9 cellular contexts compared by ENCODE assay signal in genomic region chr2:172438064-172438421, GRCh38. TPM values are rescaled to one million over a fixed set of nuclear protein-coding genes. Genes with fewer than 3 reads are reported as not detected.
DNase-seq lines count a peak whose midpoint lies in the region; ATAC-seq and TF ChIP-seq lines count a peak whose summit lies in the region.
"Had no signal": no experiment of that assay in that cellular context is flagged by ENCODE, and none has a peak within 500 bp of the region (broad histone marks: within the 10 kb centered on the region; RNA-seq: fewer than 3 reads in every experiment).

No MANE protein-coding gene starts in this region.

- H3K9me3 ChIP-seq in OCI-LY7 (ENCODE audit: low read length) (no peaks in the 10 kb centered on the region), colonic mucosa (no peaks in the 10 kb centered on the region), tibial nerve (no peaks in the 10 kb centered on the region), endodermal cell (ENCODE audit: control insufficient read depth, low read length) (no peaks in the 10 kb centered on the region)
- H3K9me3 ChIP-seq: SJSA1 had no signal

- H3K9me3 Mint-ChIP-seq in endodermal cell = no peaks in the 10 kb centered on the region

- no peak overlapping the region for H3K9ac ChIP-seq in colonic mucosa (ENCODE audit: low read depth in 2 of 2, low read length in 2 of 2)
- no peak overlapping the region for H3K9ac ChIP-seq in endodermal cell (ENCODE audit: extremely low read depth, low read length, poor library complexity, severe bottlenecking)

- no peaks in the 10 kb centered on the region for H4K20me1 ChIP-seq in OCI-LY7 (ENCODE audit: insufficient read depth, low read length)

- TF ChIP-seq POLR2A in tibial nerve (IDR thresholded peaks at IDR 0.05) = no peak

- no peaks in the 10 kb centered on the region for H3K36me3 ChIP-seq in OCI-LY7 (ENCODE audit: insufficient read depth, low read length)
- H3K36me3 ChIP-seq in colonic mucosa = no peaks in the 10 kb centered on the region
- no peaks in the 10 kb centered on the region for H3K36me3 ChIP-seq in tibial nerve
- no peaks in the 10 kb centered on the region for H3K36me3 ChIP-seq in endodermal cell (ENCODE audit: control insufficient read depth, insufficient read depth, low read length)
- H3K36me3 ChIP-seq: SJSA1 had no signal

- H3K27ac ChIP-seq in OCI-LY7 (ENCODE audit: low read depth, low read length, poor library complexity, severe bottlenecking) (no peak overlapping the region), colonic mucosa (peak overlapping the region; percentile 87), tibial nerve (peak overlapping the region in 3 of 4 donors; percentile 25 to 86 (median 72)), endodermal cell (ENCODE audit: low read depth, low read length) (no peak overlapping the region)

- CTCF ChIA-PET in OCI-LY7 (lab: Charles Lee; ENCODE audit: unreplicated experiment) = interaction anchor here (0.8 kb wide), 1 partner anchor 24 kb away, joined by 3 read pairs; no protein-coding TSS in a partner anchor

- H3K79me2 ChIP-seq in OCI-LY7 (ENCODE audit: insufficient read depth, low read depth, low read length) = no peaks in the 10 kb centered on the region

- peaks cover 59% of the 10 kb centered on the region for H3K4me1 Mint-ChIP-seq in endodermal cell

- no peak for ATAC-seq in Right ventricle myocardium inferior

- no peak for TF ChIP-seq EP300 in tibial nerve (IDR thresholded peaks at IDR 0.05)

- POLR2A ChIA-PET in OCI-LY7 (lab: Charles Lee) = no interaction called here

- DNase-seq in activated gamma-delta T cell treated with anti-CD3 and anti-CD28 coated beads, Interleukin-2, amount 50 U/mL, for 16 hours (ENCODE audit: low read depth) = peak; percentile 38
- DNase-seq in activated gamma-delta T cell (lab: John Stamatoyannopoulos, UW) (no peak), OCI-LY7 (ENCODE audit: low spot score) (no peak), colonic mucosa (no peak), tibial nerve (ENCODE audit: low spot score in 2 of 2) (no peak), posterior cingulate gyrus (no peak), Right ventricle myocardium inferior (ENCODE audit: missing footprints) (no peak), endodermal cell (no peak)

- H3K27me3 ChIP-seq in colonic mucosa (no peaks in the 10 kb centered on the region), tibial nerve (no peaks in the 10 kb centered on the region), endodermal cell (ENCODE audit: control insufficient read depth, insufficient read depth, low read length, poor library complexity, severe bottlenecking) (no peaks in the 10 kb centered on the region)
- H3K27me3 ChIP-seq: SJSA1 had no signal

- no peaks in the 10 kb centered on the region for H3K9me2 ChIP-seq in OCI-LY7 (ENCODE audit: insufficient read depth, low read length)

- peaks cover 2% of the 10 kb centered on the region for H3K36me3 Mint-ChIP-seq in endodermal cell (ENCODE audit: low read depth)

- peak overlapping the region; percentile 36 for H3K4me3 ChIP-seq in OCI-LY7 (ENCODE audit: low read depth, low read length, poor library complexity, severe bottlenecking)
- H3K4me3 ChIP-seq in colonic mucosa = no peak overlapping the region
- peak overlapping the region in 1 of 4 donors; percentile 7 for H3K4me3 ChIP-seq in tibial nerve
- H3K4me3 ChIP-seq in endodermal cell (ENCODE audit: low read length) = no peak overlapping the region
- H3K4me3 ChIP-seq: SJSA1 had no signal

- TF ChIP-seq CTCF in OCI-LY7 (conservative IDR thresholded peaks at IDR 0.05; ENCODE audit: low read length) (no peak), colonic mucosa (IDR thresholded peaks at IDR 0.05) (no peak), tibial nerve (IDR thresholded peaks at IDR 0.05) (no peak), endodermal cell (conservative IDR thresholded peaks at IDR 0.05) (no peak)

- H3K4me3 Mint-ChIP-seq in endodermal cell = no peak overlapping the region

- BruUV-seq in OCI-LY7 (replicated peaks; lab: Mats Ljungman, UMichigan) = no TSS peak

- H3K4me1 ChIP-seq in OCI-LY7 (ENCODE audit: insufficient read depth, low read length, poor library complexity, severe bottlenecking) = peaks cover 11% of the 10 kb centered on the region
- H3K4me1 ChIP-seq in colonic mucosa = peaks cover 19% of the 10 kb centered on the region
- peaks cover 0 to 94% (median 61%) of the 10 kb centered on the region in 4 donors for H3K4me1 ChIP-seq in tibial nerve
- peaks cover 21% of the 10 kb centered on the region for H3K4me1 ChIP-seq in endodermal cell (ENCODE audit: control insufficient read depth, insufficient read depth, low read length)

- H3K4me2 ChIP-seq in OCI-LY7 (ENCODE audit: low read length) = peak overlapping the region; percentile 69

- H2AFZ ChIP-seq in OCI-LY7 (ENCODE audit: low read length) = peak overlapping the region; percentile 56; the same call in 1 of the 2 replicates

- no peak overlapping the region for H3K27ac Mint-ChIP-seq in endodermal cell

- peaks cover 39% of the 10 kb centered on the region for H3K27me3 Mint-ChIP-seq in endodermal cell (ENCODE audit: insufficient read depth)

- WGBS in tibial nerve, 2 donors = 63 to 77% methylated on average over 4 of the region's 4 CpGs
- 78% methylated on average over 3 to 4 of the region's 4 CpGs for WGBS in endodermal cell (ENCODE audit: insufficient coverage in 1 of 2, insufficient read length in 1 of 2), 2 experiments

- intact Hi-C loops in OCI-LY7 (cut with micrococcal nuclease; ENCODE audit: unreplicated experiment) = no loop called here
- intact Hi-C loops in colonic mucosa (cut with DNase I) = no loop called here
- intact Hi-C loops in posterior cingulate gyrus (cut with DNase I) = no loop called here
- intact Hi-C loops in Right ventricle myocardium inferior (cut with DNase I) = no loop called here

RNA-seq across cellular contexts. Expression of gene ITGA6, which starts 10.7 kb away (rescaled TPM):
- total RNA-seq in OCI-LY7 (2014; rRNA removed; shearing (Covaris generic)) = not detected in 2 replicates
- 0.24 and 0.38 TPM in 2 replicates for total RNA-seq in OCI-LY7 (2022)
- 100 to 1,000 TPM; 174 to 186 TPM for total RNA-seq in colonic mucosa
- total RNA-seq in tibial nerve = 100 to 1,000 TPM; 254 to 586 (median 471) TPM
- 44.7 TPM for total RNA-seq in Right ventricle myocardium inferior
- 10 to 100 TPM; 35.8 to 45.7 TPM for total RNA-seq in endodermal cell
- 46.1 TPM for polyA plus RNA-seq in endodermal cell (2013, experiment 1 of 2)
- 43.2 TPM for polyA plus RNA-seq in endodermal cell (2013, experiment 2 of 2)

Comparison
In these comparisons a context has a peak if more than half of its experiments do, and no peak if none do; other contexts are left out.
1. H3K27ac ChIP-seq: peak in colonic mucosa (single experiment) and tibial nerve (3 of 4); none in OCI-LY7 (single experiment) and endodermal cell (single experiment).
2. RNA of gene ITGA6, which starts 10.7 kb away (total RNA-seq): 254 to 586 TPM in tibial nerve, 174 to 186 TPM in colonic mucosa, 35.8 to 45.7 TPM in endodermal cell and 44.7 TPM in Right ventricle myocardium inferior (single experiment); 0.24 to 0.38 TPM in OCI-LY7; every median in the first group is over 10 times any median in the second.